9 cellular contexts compared by ENCODE assay signal in the genomic region with DNA sequence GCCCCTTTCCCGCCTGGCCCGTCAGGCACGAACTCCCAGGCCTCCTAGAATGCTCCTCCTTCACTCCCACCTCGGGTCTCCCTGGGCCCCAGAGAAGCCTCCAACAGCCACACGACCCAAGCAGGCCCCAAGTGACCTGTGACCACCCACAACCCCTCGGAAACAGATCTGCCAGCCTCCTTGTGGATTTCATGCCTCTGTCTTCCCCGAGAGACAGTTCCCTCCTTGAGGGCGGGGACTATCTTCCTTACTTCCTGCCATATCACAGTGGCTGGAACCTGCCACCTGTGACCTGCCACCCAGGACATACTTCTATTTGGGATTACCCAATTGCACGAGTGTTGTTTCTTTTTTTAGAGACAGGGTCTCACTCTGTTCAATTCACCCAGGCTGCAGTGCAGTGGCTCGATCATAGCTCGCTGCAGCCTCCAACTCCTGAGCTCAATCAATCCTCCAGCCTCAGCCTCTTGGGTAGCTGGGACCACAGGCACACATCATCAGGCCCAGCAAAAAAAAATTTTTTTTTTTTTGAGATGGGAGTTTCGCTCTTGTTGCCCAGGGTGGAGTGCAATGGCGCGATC. TPM values are rescaled to one million over a fixed set of nuclear protein-coding genes. Genes with fewer than 3 reads are reported as not detected.
DNase-seq lines count a peak whose midpoint lies in the region; ATAC-seq, FAIRE-seq and TF ChIP-seq lines count a peak whose summit lies in the region.
"Had no signal": no experiment of that assay in that cellular context is flagged by ENCODE, and none has a peak within 500 bp of the region (broad histone marks: within the 10 kb centered on the region; RNA-seq: fewer than 3 reads in every experiment).

No MANE protein-coding gene starts in this region.

- DNase-seq in activated naive CD4-positive, alpha-beta T cell treated with anti-CD3 and anti-CD28 coated beads, Interleukin-2, amount 10 ng/mL, durations not matched to agents 7 days and 5 days: no peak
- DNase-seq in activated naive CD4-positive, alpha-beta T cell treated with anti-CD3 and anti-CD28 coated beads, Interleukin-2, amount 50 U/mL, for 16 hours: no peak
- DNase-seq in SK-N-MC (ENCODE audit: low read depth, low spot score) (no peak), kidney (no peak), transverse colon (no peak), SW 1271 (lab: John Stamatoyannopoulos, UW) (no peak), cerebellar cortex (ENCODE audit: low spot score) (no peak)
- DNase-seq: glutamatergic neuron had no signal

- H3K27ac ChIP-seq in SK-N-MC (peak overlapping the region; percentile 93), kidney (ENCODE audit: low read depth in 2 of 2, low read length in 2 of 2) (peak overlapping the region; percentile 41 to 90), transverse colon (peak overlapping the region; percentile 86 to 92 (median 90))

- H3K4me3 Mint-ChIP-seq in activated naive CD4-positive, alpha-beta T cell treated with anti-CD3 and anti-CD28 coated beads, Interleukin-2, amount 10 ng/mL, durations not matched to agents 7 days and 5 days: peak overlapping the region; percentile 82

- no peak for TF ChIP-seq EP300 in transverse colon (IDR thresholded peaks at IDR 0.05; ENCODE audit: low read depth)

- peak overlapping the region; percentile 80 for H3K4me3 ChIP-seq in SK-N-MC
- H3K4me3 ChIP-seq in kidney (ENCODE audit: low read length in 2 of 2): no peak overlapping the region
- peak overlapping the region in 2 of 4 donors; percentile 31 to 55 for H3K4me3 ChIP-seq in transverse colon

- H3K36me3 Mint-ChIP-seq in activated naive CD4-positive, alpha-beta T cell treated with anti-CD3 and anti-CD28 coated beads, Interleukin-2, amount 10 ng/mL, durations not matched to agents 7 days and 5 days: peaks cover 15% of the 10 kb centered on the region

- no peak for TF ChIP-seq POLR2A in transverse colon (IDR thresholded peaks at IDR 0.05)

- H3K9me3 Mint-ChIP-seq in activated naive CD4-positive, alpha-beta T cell treated with anti-CD3 and anti-CD28 coated beads, Interleukin-2, amount 10 ng/mL, durations not matched to agents 7 days and 5 days: no peaks in the 10 kb centered on the region

- H3K9ac ChIP-seq in SK-N-MC (ENCODE audit: insufficient read length) (no peak overlapping the region), kidney (ENCODE audit: low read length in 2 of 2) (no peak overlapping the region)

- no peak for ATAC-seq in GM19467 (IDR thresholded peaks at IDR 0.05; ENCODE audit: unreplicated experiment)

- in situ Hi-C loops in transverse colon (cut with MboI; ENCODE audit: low pct_ligation_motif_present in 1 of 4, low pct_unique_long_range_greater_than_20kb in 1 of 4, low sequenced_read_pairs in 3 of 4): no loop called here

- no peak for TF ChIP-seq CTCF in kidney (IDR thresholded peaks at IDR 0.05; ENCODE audit: borderline replicate concordance, extremely low read depth, insufficient read depth)
- no peak for TF ChIP-seq CTCF in transverse colon (IDR thresholded peaks at IDR 0.05)

- no peaks in the 10 kb centered on the region for H3K27me3 ChIP-seq in transverse colon

- WGBS in transverse colon (ENCODE audit: low coverage in 1 of 2), 2 donors: 62% methylated on average over 13 of the region's 14 CpGs; no CpG with 5 or more reads in 1 of the 2 donors

- H3K9me3 ChIP-seq in SK-N-MC (ENCODE audit: low read depth, low read length): no peaks in the 10 kb centered on the region
- no peaks in the 10 kb centered on the region for H3K9me3 ChIP-seq in kidney (ENCODE audit: control insufficient read depth in 1 of 2, low read length in 2 of 2)
- no peaks in the 10 kb centered on the region for H3K9me3 ChIP-seq in transverse colon

- H3K27ac Mint-ChIP-seq in activated naive CD4-positive, alpha-beta T cell treated with anti-CD3 and anti-CD28 coated beads, Interleukin-2, amount 10 ng/mL, durations not matched to agents 7 days and 5 days: peak overlapping the region; percentile 96

- H3K4me1 Mint-ChIP-seq in activated naive CD4-positive, alpha-beta T cell treated with anti-CD3 and anti-CD28 coated beads, Interleukin-2, amount 10 ng/mL, durations not matched to agents 7 days and 5 days: peaks cover 54% of the 10 kb centered on the region

- H3K27me3 Mint-ChIP-seq in activated naive CD4-positive, alpha-beta T cell treated with anti-CD3 and anti-CD28 coated beads, Interleukin-2, amount 10 ng/mL, durations not matched to agents 7 days and 5 days: peaks cover 6% of the 10 kb centered on the region

- no peak for FAIRE-seq in kidney (lab: Jason Lieb, UNC)

- peaks cover 0 to 7% of the 10 kb centered on the region in 2 donors for H3K4me1 ChIP-seq in kidney (ENCODE audit: control insufficient read depth in 1 of 2, insufficient read depth in 1 of 2, low read depth in 1 of 2, low read length in 2 of 2)
- peaks cover 27 to 54% (median 43%) of the 10 kb centered on the region in 4 donors for H3K4me1 ChIP-seq in transverse colon

- intact Hi-C loops in kidney (cut with DNase I) (no loop called here), transverse colon (cut with DNase I; ENCODE audit: low total_unique reads) (no loop called here)

- CTCF ChIA-PET in activated naive CD4-positive, alpha-beta T cell treated with anti-CD3 and anti-CD28 coated beads, Interleukin-2, amount 10 ng/mL, durations not matched to agents 7 days and 5 days (lab: Charles Lee): interaction anchor here (0.8 to 2.3 kb wide), 5 partner anchors 11 to 297 kb away, joined by 3 to 17 read pairs (median 6); no protein-coding TSS in a partner anchor

- H3K36me3 ChIP-seq in SK-N-MC (ENCODE audit: insufficient read depth, low read length) (peaks cover 16% of the 10 kb centered on the region; the same call in 1 of the 2 replicates), kidney (ENCODE audit: control insufficient read depth in 1 of 2, insufficient read depth in 2 of 2, low read length in 2 of 2) (peaks cover 2 to 22% of the 10 kb centered on the region in 2 donors), transverse colon (peaks cover 0 to 10% (median 8%) of the 10 kb centered on the region in 4 donors)

RNA-seq across cellular contexts. Expression of a gene that starts 25.9 kb away (rescaled TPM):
- total RNA-seq in kidney: 125 TPM
- polyA plus RNA-seq in kidney (ENCODE audit: insufficient read depth, low read depth, low replicate concordance): 12.5 TPM
- total RNA-seq in transverse colon: 100 to 1,000 TPM in 3 of 4 donors, 10 to 100 TPM in 1; 91.2 to 430 (median 175) TPM
